ENCODE assay signal across 22 cellular contexts in the genomic region with DNA sequence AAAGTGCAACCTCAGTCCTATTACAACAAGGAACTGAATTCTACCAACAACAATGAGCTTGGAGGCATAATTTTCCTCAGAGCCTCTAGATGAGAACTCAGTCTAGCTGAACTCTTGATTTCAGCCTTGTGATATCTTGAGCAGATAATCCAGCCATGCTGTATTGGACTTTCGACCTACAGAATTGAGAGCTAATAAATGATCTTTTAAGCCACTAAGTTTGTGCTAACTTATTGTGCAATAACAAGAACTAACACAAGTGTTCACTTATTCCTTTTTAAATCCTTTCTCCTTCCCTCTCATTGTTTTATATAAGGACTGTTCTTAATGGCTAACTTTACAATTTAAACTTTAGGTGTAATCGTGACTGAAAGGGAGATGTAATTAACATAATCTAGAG.
A peak's percentile ranks its signal among the peaks of the same experiment; 100 is the strongest.
DNase-seq lines count a peak whose midpoint lies in the region; ATAC-seq, FAIRE-seq and TF ChIP-seq lines count a peak whose summit lies in the region.
"Had no signal": no experiment of that assay in that cellular context is flagged by ENCODE, and none has a peak within 500 bp of the region (broad histone marks: within the 10 kb centered on the region; RNA-seq: fewer than 3 reads in every experiment).

No MANE protein-coding gene starts in this region.

- peaks cover 12% of the 10 kb centered on the region for H3K4me1 Mint-ChIP-seq in GM23338
- no peaks in the 10 kb centered on the region for H3K4me1 Mint-ChIP-seq in activated CD8-positive, alpha-beta T cell treated with anti-CD3 and anti-CD28 coated beads for 36 hours (ENCODE audit: low read depth)

- no peaks in the 10 kb centered on the region for H3K79me1 ChIP-seq in IMR-90 (ENCODE audit: low read depth in 1 of 2, low read length in 2 of 2)

- H3K4me3 Mint-ChIP-seq in GM23338, result no peak overlapping the region
- H3K4me3 Mint-ChIP-seq in activated CD8-positive, alpha-beta T cell treated with anti-CD3 and anti-CD28 coated beads for 36 hours, result no peak overlapping the region
- H3K4me3 Mint-ChIP-seq: CD4-positive, alpha-beta T cell; HFFc6 had no signal

- POLR2A ChIA-PET in IMR-90 (lab: Charles Lee; ENCODE audit: unreplicated experiment), result no interaction called here
- POLR2A ChIA-PET in activated CD8-positive, alpha-beta T cell treated with anti-CD3 and anti-CD28 coated beads for 36 hours (lab: Charles Lee), result no interaction called here

- H3K56ac ChIP-seq in IMR-90 (ENCODE audit: extremely low read depth, insufficient read depth, low read length), result no peak overlapping the region

- H2BK120ac ChIP-seq in IMR-90 (ENCODE audit: low read depth, low read length), result no peak overlapping the region

- H2BK20ac ChIP-seq in IMR-90 (ENCODE audit: low read depth, low read length), result no peak overlapping the region

- H2BK15ac ChIP-seq in IMR-90 (ENCODE audit: low read depth, low read length), result no peak overlapping the region

- TF ChIP-seq CTCF in GM23338 (conservative IDR thresholded peaks at IDR 0.05; ENCODE audit: low read depth in 2 of 2), result no peak
- no peak for TF ChIP-seq CTCF in IMR-90 (conservative IDR thresholded peaks at IDR 0.05; ENCODE audit: low read depth, low read length)
- no peak for TF ChIP-seq CTCF in hepatocyte (IDR thresholded peaks at IDR 0.05; ENCODE audit: poor library complexity)
- no peak for TF ChIP-seq CTCF in activated CD8-positive, alpha-beta T cell treated with anti-CD3 and anti-CD28 coated beads for 36 hours (IDR thresholded peaks at IDR 0.05)

- no peak overlapping the region for H3K4ac ChIP-seq in IMR-90 (ENCODE audit: low read depth, low read length)

- in situ Hi-C loops in IMR-90 (cut with MboI; ENCODE audit: low sequenced_read_pairs), result no loop called here

- H3K36me3 ChIP-seq in GM23338 (ENCODE audit: insufficient read depth) (no peaks in the 10 kb centered on the region), IMR-90 (ENCODE audit: control insufficient read depth, insufficient read depth, low read length) (no peaks in the 10 kb centered on the region), hepatocyte (replicated peaks; ENCODE audit: insufficient read depth, low read depth) (no peaks in the 10 kb centered on the region), small intestine (ENCODE audit: control insufficient read depth in 2 of 2, insufficient read depth in 2 of 2, low read length in 2 of 2) (no peaks in the 10 kb centered on the region)

- dilution Hi-C loops in IMR-90 (cut with HindIII; ENCODE audit: low sequenced_read_pairs, unreplicated experiment), result no loop called here

- intact Hi-C loops in IMR-90 (cut with micrococcal nuclease), result loop anchor here (10.0 kb wide), 1 partner anchor 183 kb away; a partner anchor contains a TSS
- intact Hi-C loops in activated CD8-positive, alpha-beta T cell treated with anti-CD3 and anti-CD28 coated beads for 36 hours (cut with micrococcal nuclease), result no loop called here

- H3K14ac ChIP-seq in IMR-90 (replicated peaks; ENCODE audit: low read depth, low read length), result no peak overlapping the region

- no peaks in the 10 kb centered on the region for H3K36me3 Mint-ChIP-seq in GM23338 (ENCODE audit: low read depth)
- H3K36me3 Mint-ChIP-seq in activated CD8-positive, alpha-beta T cell treated with anti-CD3 and anti-CD28 coated beads for 36 hours (ENCODE audit: low read depth), result no peaks in the 10 kb centered on the region

- no peak overlapping the region for H2AK9ac ChIP-seq in IMR-90 (replicated peaks; ENCODE audit: low read depth, low read length, poor library complexity)

- DNase-seq in GM23338 (ENCODE audit: low spot score) (no peak), IMR-90 (no peak), hepatocyte (ENCODE audit: low spot score) (peak; percentile 8), small intestine (peak; percentile 60), cerebellum (ENCODE audit: low spot score) (no peak), NCI-H748 treated with DMSO at 0.1 percent for 48 hours (lab: John Stamatoyannopoulos, UW) (no peak)
- no peak for DNase-seq in activated CD8-positive, alpha-beta T cell treated with anti-CD3 and anti-CD28 coated beads for 36 hours
- DNase-seq: AML-193; Caco-2; CD4-positive, alpha-beta T cell; DMS153; DMS79; GDM1; HFFc6; Karpas-422 had no signal

- no peak overlapping the region for H4K91ac ChIP-seq in IMR-90 (ENCODE audit: insufficient read depth, low read depth, low read length)

- BruUV-seq in IMR-90 (replicated peaks; lab: Mats Ljungman, UMichigan), result no TSS peak

- peaks cover 1% of the 10 kb centered on the region for H3K27me3 Mint-ChIP-seq in GM23338 (ENCODE audit: insufficient read depth, low read depth, poor library complexity)
- H3K27me3 Mint-ChIP-seq in activated CD8-positive, alpha-beta T cell treated with anti-CD3 and anti-CD28 coated beads for 36 hours, result peaks cover 4% of the 10 kb centered on the region

- no peak for FAIRE-seq in small intestine (lab: Jason Lieb, UNC)
- FAIRE-seq: A204.1, GM12892, GM19239, H54 had no signal

- no peak overlapping the region for H2AK5ac ChIP-seq in IMR-90 (ENCODE audit: low read depth, low read length)

- H2BK5ac ChIP-seq in IMR-90 (ENCODE audit: low read depth, low read length, poor library complexity, severe bottlenecking), result no peak overlapping the region

- no peak overlapping the region for H3K23ac ChIP-seq in IMR-90 (ENCODE audit: low read depth, low read length)

- H3K18ac ChIP-seq in IMR-90 (ENCODE audit: low read depth, low read length), result no peak overlapping the region

- no peak overlapping the region for H3K27ac Mint-ChIP-seq in GM23338
- no peak overlapping the region for H3K27ac Mint-ChIP-seq in activated CD8-positive, alpha-beta T cell treated with anti-CD3 and anti-CD28 coated beads for 36 hours
- H3K27ac Mint-ChIP-seq: CD4-positive, alpha-beta T cell; HFFc6 had no signal

- no peak overlapping the region; the same call in 1 of the 2 replicates for H4K5ac ChIP-seq in IMR-90 (ENCODE audit: low read depth, low read length)

- H3K27me3 ChIP-seq in GM23338 (ENCODE audit: insufficient read depth), result no peaks in the 10 kb centered on the region
- no peaks in the 10 kb centered on the region for H3K27me3 ChIP-seq in IMR-90 (ENCODE audit: control insufficient read depth, insufficient read depth, low read length)
- no peaks in the 10 kb centered on the region for H3K27me3 ChIP-seq in hepatocyte
- H3K27me3 ChIP-seq in small intestine (ENCODE audit: control insufficient read depth in 2 of 2, insufficient read depth in 2 of 2, low read length in 2 of 2), result no peaks in the 10 kb centered on the region

- H4K8ac ChIP-seq in IMR-90 (ENCODE audit: low read depth in 2 of 2, low read length in 2 of 2), result no peak overlapping the region

- H3K9me1 ChIP-seq in IMR-90 (ENCODE audit: insufficient read depth, low read length), result no peaks in the 10 kb centered on the region

- H3K4me3 ChIP-seq in GM23338 (no peak overlapping the region), IMR-90 (ENCODE audit: insufficient read depth, low read depth, low read length) (no peak overlapping the region), hepatocyte (no peak overlapping the region), small intestine (ENCODE audit: low read depth in 1 of 2, low read length in 2 of 2) (no peak overlapping the region)

- no peak overlapping the region for H3K9ac ChIP-seq in IMR-90 (ENCODE audit: low read depth, low read length)

- H3K27ac ChIP-seq in GM23338 (ENCODE audit: low read depth) (0 out of 2 replicates have a peak overlapping the region, but pooled peaks have one; percentile 2), IMR-90 (ENCODE audit: insufficient read depth, low read length) (no peak overlapping the region), hepatocyte (no peak overlapping the region), small intestine (ENCODE audit: low read depth in 1 of 2, low read length in 1 of 2) (no peak overlapping the region)
- H3K27ac ChIP-seq: C4-2B, HL-60 had no signal

- peaks cover 7% of the 10 kb centered on the region for H3K9me2 ChIP-seq in GM23338 (ENCODE audit: insufficient read depth)
- no peaks in the 10 kb centered on the region for H3K9me2 ChIP-seq in hepatocyte (replicated peaks; ENCODE audit: insufficient read depth)

- H4K20me1 ChIP-seq in GM23338 (replicated peaks; ENCODE audit: insufficient read depth) (no peaks in the 10 kb centered on the region), IMR-90 (ENCODE audit: insufficient read depth, low read length) (no peaks in the 10 kb centered on the region), hepatocyte (ENCODE audit: insufficient read depth, poor library complexity, severe bottlenecking) (no peaks in the 10 kb centered on the region)

- no CpG with 5 or more reads among the region's 2 CpGs for WGBS in IMR-90 (ENCODE audit: extremely low coverage in 2 of 2, insufficient read length in 1 of 2), 2 experiments
- 61% methylated on average over 2 of the region's 2 CpGs for WGBS in hepatocyte (ENCODE audit: low lambda C conversion rate, missing lambda C conversion rate)
- WGBS in small intestine, 3 donors, result 19 to 67% (median 48%) methylated on average over 2 of the region's 2 CpGs

- TF ChIP-seq POLR2A in IMR-90 (IDR thresholded peaks at IDR 0.05; ENCODE audit: low read depth, low read length), result no peak

- H3K4me1 ChIP-seq in GM23338 (ENCODE audit: insufficient read depth), result peaks cover 15% of the 10 kb centered on the region; the same call in 1 of the 2 replicates
- no peaks in the 10 kb centered on the region for H3K4me1 ChIP-seq in IMR-90 (ENCODE audit: control insufficient read depth, insufficient read depth, low read length)
- H3K4me1 ChIP-seq in hepatocyte (ENCODE audit: insufficient read depth), result peaks cover 6% of the 10 kb centered on the region
- H3K4me1 ChIP-seq in small intestine (ENCODE audit: control insufficient read depth in 2 of 2, insufficient read depth in 1 of 2, low read depth in 1 of 2, low read length in 1 of 2), result no peaks in the 10 kb centered on the region
- H3K4me1 ChIP-seq: Caco-2 had no signal

- H3F3A ChIP-seq in GM23338 (replicated peaks; ENCODE audit: low read depth), result peaks cover 4% of the 10 kb centered on the region; the same call in 1 of the 2 replicates

- ATAC-seq in GM23338, result no peak
- no peak for ATAC-seq in IMR-90 (ENCODE audit: low read depth)
- ATAC-seq in activated CD8-positive, alpha-beta T cell treated with anti-CD3 and anti-CD28 coated beads for 36 hours, result no peak
- ATAC-seq: HCT116 had no signal

- no peaks in the 10 kb centered on the region for H3K79me2 ChIP-seq in GM23338 (replicated peaks; ENCODE audit: insufficient read depth)
- H3K79me2 ChIP-seq in hepatocyte, result no peaks in the 10 kb centered on the region

- no peak for TF ChIP-seq RAD21 in IMR-90 (IDR thresholded peaks at IDR 0.05; ENCODE audit: low read length)

- no peaks in the 10 kb centered on the region for H3K9me3 ChIP-seq in IMR-90 (ENCODE audit: control insufficient read depth, insufficient read depth, low read length)
- no peaks in the 10 kb centered on the region for H3K9me3 ChIP-seq in hepatocyte (ENCODE audit: low read depth)
- H3K9me3 ChIP-seq in small intestine (ENCODE audit: control insufficient read depth, low read depth), result no peaks in the 10 kb centered on the region
- H3K9me3 ChIP-seq: Caco-2 had no signal

- H2AFZ ChIP-seq in GM23338, result no peak overlapping the region
- H2AFZ ChIP-seq in IMR-90 (replicated peaks; ENCODE audit: low read length, poor library complexity), result no peak overlapping the region
- no peak overlapping the region for H2AFZ ChIP-seq in hepatocyte

- no peak overlapping the region for H3K4me2 ChIP-seq in GM23338
- no peak overlapping the region for H3K4me2 ChIP-seq in IMR-90 (ENCODE audit: low read depth, low read length)
- H3K4me2 ChIP-seq in hepatocyte, result no peak overlapping the region

- no peaks in the 10 kb centered on the region; the same call in 1 of the 3 replicates for H3K9me3 Mint-ChIP-seq in GM23338
- H3K9me3 Mint-ChIP-seq in activated CD8-positive, alpha-beta T cell treated with anti-CD3 and anti-CD28 coated beads for 36 hours, result no peaks in the 10 kb centered on the region
- H3K9me3 Mint-ChIP-seq: CD4-positive, alpha-beta T cell; HFFc6 had no signal

- CTCF ChIA-PET in IMR-90 (lab: Yijun Ruan, JAX), result no interaction called here
- CTCF ChIA-PET in activated CD8-positive, alpha-beta T cell treated with anti-CD3 and anti-CD28 coated beads for 36 hours (lab: Charles Lee), result no interaction called here

Comparison
In these comparisons a context has a peak if more than half of its experiments do, and no peak if none do; other contexts are left out.
1. DNase-seq: peak in hepatocyte (single experiment) and small intestine (single experiment); none in GM23338 (single experiment), IMR-90 (single experiment), cerebellum (single experiment), activated CD8-positive, alpha-beta T cell treated with anti-CD3 and anti-CD28 coated beads for 36 hours (single experiment) and NCI-H748 treated with DMSO at 0.1 percent for 48 hours (single experiment).